In genomic region chr2:105906481-105906880, GRCh38 we compare ENCODE assay signal across 25 cellular contexts.
"Had no signal": no experiment of that assay in that cellular context is flagged by ENCODE, and none has a peak within 500 bp of the region (broad histone marks: within the 10 kb centered on the region; RNA-seq: fewer than 3 reads in every experiment).

No MANE protein-coding gene starts in this region.

- H3K27me3 Mint-ChIP-seq: activated CD4-positive, alpha-beta T cell treated with anti-CD3 and anti-CD28 coated beads, Interleukin-2, amount 10 ng/mL, durations not matched to agents 7 days and 5 days; brain had no signal

- H3K27me3 ChIP-seq: colonic mucosa, suprapubic skin, transverse colon, vagina had no signal

- H3K27ac Mint-ChIP-seq: activated CD4-positive, alpha-beta T cell treated with anti-CD3 and anti-CD28 coated beads, Interleukin-2, amount 10 ng/mL, durations not matched to agents 7 days and 5 days; endodermal cell; nephron progenitor cell had no signal

- DNase-seq: activated CD4-positive, alpha-beta T cell treated with anti-CD3 and anti-CD28 coated beads, Interleukin-2, amount 10 ng/mL, durations not matched to agents 7 days and 5 days; activated CD8-positive, alpha-beta memory T cell treated with anti-CD3 and anti-CD28 coated beads for 24 hours; activated CD8-positive, alpha-beta memory T cell treated with anti-CD3 and anti-CD28 coated beads, Interleukin-2, amount 50 U/mL, for 48 hours; activated naive CD4-positive, alpha-beta T cell; anterior cingulate cortex; caudate nucleus; colonic mucosa; endodermal cell; foreskin melanocyte; hypothalamus; islet precursor cell; left colon; lower lobe of right lung; nephron progenitor cell; occipital lobe; posterior cingulate gyrus; stimulated activated CD4-positive, alpha-beta T cell treated with anti-CD3 and anti-CD28 coated beads, Interleukin-12 subunit alpha, Interleukin-12 subunit beta, amount 100 ng/mL, for 4 hours; stimulated activated CD4-positive, alpha-beta T cell treated with anti-CD3 and anti-CD28 coated beads, Interleukin-1b, Interleukin-23, amount 100 ng/mL, for 48 hours; stimulated activated CD8-positive, alpha-beta memory T cell treated with anti-CD3 and anti-CD28 coated beads, Interleukin-4, amount 100 ng/mL, for 48 hours; stimulated activated naive CD4-positive, alpha-beta T cell treated with Interleukin-2 at 50 U/mL for 16 hours; transverse colon had no signal

- ATAC-seq: activated CD4-positive, CD25-positive, alpha-beta regulatory T cell treated with anti-CD3 and anti-CD28 coated beads, Interleukin-2, amount 50 U/mL, for 24 hours; left colon; lower lobe of right lung had no signal

- H3K9me3 Mint-ChIP-seq: endodermal cell had no signal

- H3K4me3 Mint-ChIP-seq: activated CD4-positive, alpha-beta T cell treated with anti-CD3 and anti-CD28 coated beads, Interleukin-2, amount 10 ng/mL, durations not matched to agents 7 days and 5 days; brain; endodermal cell; nephron progenitor cell had no signal

- H3K27ac ChIP-seq: colonic mucosa, lower lobe of right lung, suprapubic skin, transverse colon, vagina had no signal

- H3K36me3 ChIP-seq: colonic mucosa, lower lobe of right lung, suprapubic skin, transverse colon, vagina had no signal

- H3K4me3 ChIP-seq: colonic mucosa, lower lobe of right lung, suprapubic skin, transverse colon, vagina had no signal

- H3K9me3 ChIP-seq: colonic mucosa, lower lobe of right lung, suprapubic skin, transverse colon, vagina had no signal

- H3K4me1 ChIP-seq: colonic mucosa, suprapubic skin, transverse colon, vagina had no signal
